8 cellular contexts compared by ENCODE assay signal in genomic region chr19:4724252-4724514, GRCh38. TPM values are rescaled to one million over a fixed set of nuclear protein-coding genes. Genes with fewer than 3 reads are reported as not detected.
DNase-seq lines count a peak whose midpoint lies in the region; ATAC-seq and TF ChIP-seq lines count a peak whose summit lies in the region.

No MANE protein-coding gene starts in this region.

- intact Hi-C loops in dendritic cell treated with granulocyte-macrophage colony-stimulating factor and Interleukin-4, amounts not matched to agents 40 ng/mL and 50 ng/mL, for 4 days (cut with micrococcal nuclease) = no loop called here

- H3K4me1 ChIP-seq in Karpas-422 (ENCODE audit: low read length) = peaks cover 21% of the 10 kb centered on the region

- peak overlapping the region; percentile 97 for H3K4me3 Mint-ChIP-seq in dendritic cell treated with granulocyte-macrophage colony-stimulating factor and Interleukin-4, amounts not matched to agents 40 ng/mL and 50 ng/mL, for 4 days
- peak overlapping the region; percentile 89 to 98 (median 94) for H3K4me3 Mint-ChIP-seq in naive B cell

- DNase-seq in AG04450 (ENCODE audit: low read depth, low spot score) (no peak), Karpas-422 (no peak), naive B cell (no peak), kidney glomerular epithelial cell (lab: John Stamatoyannopoulos, UW) (no peak), GM20000 (ENCODE audit: low spot score) (no peak), cerebellum (ENCODE audit: low spot score) (no peak)

- H3K4me1 Mint-ChIP-seq in dendritic cell treated with granulocyte-macrophage colony-stimulating factor and Interleukin-4, amounts not matched to agents 40 ng/mL and 50 ng/mL, for 4 days (ENCODE audit: low read depth) = peaks cover 54% of the 10 kb centered on the region
- peaks cover 34 to 48% (median 43%) of the 10 kb centered on the region in 3 donors for H3K4me1 Mint-ChIP-seq in naive B cell

- no peaks in the 10 kb centered on the region for H3K9me3 Mint-ChIP-seq in dendritic cell treated with granulocyte-macrophage colony-stimulating factor and Interleukin-4, amounts not matched to agents 40 ng/mL and 50 ng/mL, for 4 days
- peaks cover 0 to 9% (median 0%) of the 10 kb centered on the region in 7 donors for H3K9me3 Mint-ChIP-seq in naive B cell

- H3K27ac ChIP-seq in AG04450 (ENCODE audit: low read depth, low read length) (peak overlapping the region; percentile 39), Karpas-422 (ENCODE audit: low read length) (peak overlapping the region; percentile 41; the same call in 1 of the 2 replicates)

- peak overlapping the region; percentile 70 for H3K4me2 ChIP-seq in Karpas-422 (ENCODE audit: low read depth, low read length, poor library complexity, severe bottlenecking)

- H3K36me3 Mint-ChIP-seq in dendritic cell treated with granulocyte-macrophage colony-stimulating factor and Interleukin-4, amounts not matched to agents 40 ng/mL and 50 ng/mL, for 4 days (ENCODE audit: low read depth) = peaks cover 44% of the 10 kb centered on the region
- peaks cover 4 to 7% of the 10 kb centered on the region in 2 donors for H3K36me3 Mint-ChIP-seq in naive B cell

- POLR2A ChIA-PET in AG04450 (lab: Yijun Ruan, JAX) = interaction anchor here (0.7 to 1.9 kb wide), 2 partner anchors 67 to 254 kb away, joined by 5 to 12 read pairs; partner anchors contain the start of gene FEM1A

- peak overlapping the region; percentile 56 for H3K9ac ChIP-seq in Karpas-422 (ENCODE audit: low read length)

- H3K9me3 ChIP-seq in AG04450 (ENCODE audit: control insufficient read depth, insufficient read depth, low read length) (no peaks in the 10 kb centered on the region; the same call in 1 of the 2 replicates), Karpas-422 (ENCODE audit: low read length) (no peaks in the 10 kb centered on the region)

- TF ChIP-seq CTCF in AG04450 (IDR thresholded peaks at IDR 0.05; ENCODE audit: low read depth, low read length) = no peak
- TF ChIP-seq CTCF in GM20000 (IDR thresholded peaks at IDR 0.05; ENCODE audit: extremely low read depth, missing control alignments) = no peak

- H4K20me1 ChIP-seq in Karpas-422 (ENCODE audit: insufficient read depth, low read depth, low read length) = peaks cover 15% of the 10 kb centered on the region

- peaks cover 37% of the 10 kb centered on the region for H3K79me2 ChIP-seq in Karpas-422 (ENCODE audit: low read length)

- no peaks in the 10 kb centered on the region for H3K27me3 ChIP-seq in AG04450 (ENCODE audit: control insufficient read depth, insufficient read depth, low read length)
- H3K27me3 ChIP-seq in Karpas-422 (ENCODE audit: low read length) = no peaks in the 10 kb centered on the region

- peaks cover 17% of the 10 kb centered on the region; the same call in 1 of the 2 replicates for H3K36me3 ChIP-seq in Karpas-422 (ENCODE audit: insufficient read depth, low read length)

- H3K27me3 Mint-ChIP-seq in dendritic cell treated with granulocyte-macrophage colony-stimulating factor and Interleukin-4, amounts not matched to agents 40 ng/mL and 50 ng/mL, for 4 days = no peaks in the 10 kb centered on the region
- H3K27me3 Mint-ChIP-seq in naive B cell = peaks cover 0 to 12% (median 11%) of the 10 kb centered on the region in 3 donors

- CTCF ChIA-PET in AG04450 (lab: Charles Lee) = interaction anchor here (0.8 to 3.4 kb wide), 2 partner anchors 8 to 66 kb away, joined by 3 to 13 read pairs; no protein-coding TSS in a partner anchor

- H2AFZ ChIP-seq in Karpas-422 (ENCODE audit: low read length) = no peak overlapping the region

- peak overlapping the region; percentile 94 for H3K27ac Mint-ChIP-seq in dendritic cell treated with granulocyte-macrophage colony-stimulating factor and Interleukin-4, amounts not matched to agents 40 ng/mL and 50 ng/mL, for 4 days
- peak overlapping the region; percentile 96 to 100 (median 99) for H3K27ac Mint-ChIP-seq in naive B cell

- ATAC-seq in naive B cell (ENCODE audit: low read depth in 2 of 2) (peak; percentile 31 to 34), HG03159 (IDR thresholded peaks at IDR 0.05; ENCODE audit: unreplicated experiment) (no peak)

- H3K4me3 ChIP-seq in AG04450 (ENCODE audit: low read depth, low read length) (peak overlapping the region; percentile 97), Karpas-422 (ENCODE audit: low read length) (peak overlapping the region; percentile 71)

- no peaks in the 10 kb centered on the region for H3K9me2 ChIP-seq in Karpas-422 (replicated peaks; ENCODE audit: insufficient read depth, low read length)

RNA-seq across cellular contexts. Expression of gene DPP9, which starts 0.5 kb away (rescaled TPM):
- polyA plus RNA-seq in AG04450 (2011; rRNA removed) (5.6 and 9.0 TPM in 2 replicates), naive B cell (ENCODE audit: low read depth in 6 of 6) (10 to 100 TPM; 15.6 to 36.0 (median 17.4) TPM)
- polyA minus RNA-seq in AG04450 (2011; rRNA and poly(A)+ RNA removed) = 8.5 and 15.2 TPM in 2 replicates
- 26.8 and 34.8 TPM in 2 replicates for total RNA-seq in Karpas-422 (2014; rRNA removed; shearing (Covaris generic); ENCODE audit: low replicate concordance)
- total RNA-seq in cerebellum = 19.1 TPM

RNA-seq across cellular contexts. Expression of gene MYDGF, which starts 54.0 kb away (rescaled TPM):
- polyA plus RNA-seq in AG04450 (2011; rRNA removed) (126 and 160 TPM in 2 replicates), naive B cell (ENCODE audit: low read depth in 6 of 6) (100 to 1,000 TPM in 1 of 6 donors, 10 to 100 TPM in 5; 80.0 to 105 (median 83.2) TPM)
- polyA minus RNA-seq in AG04450 (2011; rRNA and poly(A)+ RNA removed) = 45.1 and 52.5 TPM in 2 replicates
- total RNA-seq in Karpas-422 (2014; rRNA removed; shearing (Covaris generic); ENCODE audit: low replicate concordance) = 30.8 and 63.4 TPM in 2 replicates
- total RNA-seq in cerebellum = 26.2 TPM
